In the genomic region with DNA sequence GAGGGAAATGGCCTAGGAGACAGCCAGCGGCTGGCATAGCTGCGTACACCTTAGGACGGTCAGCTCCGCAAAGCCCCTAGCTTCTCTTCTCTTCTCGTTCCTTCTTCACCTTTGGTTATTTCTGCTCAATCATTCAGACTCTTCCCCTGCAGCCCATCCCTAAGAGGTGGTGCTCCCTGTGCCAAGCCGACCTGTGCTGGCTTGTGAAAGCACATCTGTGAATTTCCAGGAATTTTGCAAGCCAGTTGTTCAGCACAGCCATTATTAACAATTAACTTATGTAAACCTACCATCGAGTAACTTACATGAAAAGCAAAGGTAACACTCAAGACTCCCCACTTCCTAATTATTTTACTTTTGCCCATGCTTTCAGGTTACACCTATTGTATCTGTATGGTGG, we compare ENCODE assay signal across 14 cellular contexts. TPM values are rescaled to one million over a fixed set of nuclear protein-coding genes. Genes with fewer than 3 reads are reported as not detected.
A peak's percentile ranks its signal among the peaks of the same experiment; 100 is the strongest.
DNase-seq lines count a peak whose midpoint lies in the region; ATAC-seq and TF ChIP-seq lines count a peak whose summit lies in the region.
"Had no signal": no experiment of that assay in that cellular context is flagged by ENCODE, and none has a peak within 500 bp of the region (broad histone marks: within the 10 kb centered on the region; RNA-seq: fewer than 3 reads in every experiment).

No MANE protein-coding gene starts in this region.

- no peaks in the 10 kb centered on the region for H3K9me2 ChIP-seq in Karpas-422 (replicated peaks; ENCODE audit: insufficient read depth, low read length)
- H3K9me2 ChIP-seq: SK-N-SH had no signal

- no peak overlapping the region for H3K4me2 ChIP-seq in Karpas-422 (ENCODE audit: low read depth, low read length, poor library complexity, severe bottlenecking)
- H3K4me2 ChIP-seq: PC-9, SK-N-SH had no signal

- H3K4me3 ChIP-seq in esophagus squamous epithelium (peak overlapping the region in 3 of 4 donors; percentile 40 to 74 (median 57)), prostate gland (no peak overlapping the region), gastroesophageal sphincter (no peak overlapping the region), Karpas-422 (ENCODE audit: low read length) (no peak overlapping the region)
- H3K4me3 ChIP-seq: HAP-1, PC-9 had no signal

- WGBS in esophagus squamous epithelium, 2 donors = 34 to 73% methylated on average over 7 of the region's 7 CpGs
- 65% methylated on average over 7 of the region's 7 CpGs for WGBS in prostate gland
- 89 to 98% methylated on average over 7 of the region's 7 CpGs for WGBS in gastroesophageal sphincter (ENCODE audit: low coverage in 1 of 2), 2 donors

- H3K36me3 ChIP-seq in esophagus squamous epithelium (no peaks in the 10 kb centered on the region), prostate gland (no peaks in the 10 kb centered on the region), gastroesophageal sphincter (no peaks in the 10 kb centered on the region), Karpas-422 (ENCODE audit: insufficient read depth, low read length) (no peaks in the 10 kb centered on the region)
- H3K36me3 ChIP-seq: HAP-1, uterus had no signal

- CTCF ChIA-PET in activated CD8-positive, alpha-beta T cell treated with anti-CD3 and anti-CD28 coated beads, Interleukin-2, amount 10 ng/mL, durations not matched to agents 7 days and 5 days (lab: Charles Lee) = interaction anchor here (1.0 to 1.3 kb wide), 2 partner anchors 87 to 88 kb away, joined by 3 to 6 read pairs; no protein-coding TSS in a partner anchor

- H3K9me3 Mint-ChIP-seq in activated T-cell treated with anti-CD3 and anti-CD28 coated beads, Interleukin-2, amount 50 U/mL, for 24 hours = no peaks in the 10 kb centered on the region
- no peaks in the 10 kb centered on the region for H3K9me3 Mint-ChIP-seq in activated CD8-positive, alpha-beta T cell treated with anti-CD3 and anti-CD28 coated beads, Interleukin-2, amount 10 ng/mL, durations not matched to agents 7 days and 5 days (ENCODE audit: insufficient read depth)

- H3K4me3 Mint-ChIP-seq in activated T-cell treated with anti-CD3 and anti-CD28 coated beads, Interleukin-2, amount 50 U/mL, for 24 hours = peak overlapping the region; percentile 30
- peak overlapping the region; percentile 46 for H3K4me3 Mint-ChIP-seq in activated CD8-positive, alpha-beta T cell treated with anti-CD3 and anti-CD28 coated beads, Interleukin-2, amount 10 ng/mL, durations not matched to agents 7 days and 5 days

- H3K9me3 ChIP-seq in esophagus squamous epithelium (no peaks in the 10 kb centered on the region), prostate gland (no peaks in the 10 kb centered on the region), gastroesophageal sphincter (no peaks in the 10 kb centered on the region), Karpas-422 (ENCODE audit: low read length) (no peaks in the 10 kb centered on the region)
- H3K9me3 ChIP-seq: HAP-1, SK-N-SH, uterus had no signal

- no peak for DNase-seq in activated T-cell treated with anti-CD3 and anti-CD28 coated beads, Interleukin-2, amount 50 U/mL, for 24 hours
- DNase-seq in activated T-cell treated with anti-CD3 and anti-CD28 coated beads, Interleukin-2, amount 50 U/mL, for 1 hour = no peak
- no peak for DNase-seq in activated CD8-positive, alpha-beta T cell treated with anti-CD3 and anti-CD28 coated beads, Interleukin-2, amount 10 ng/mL, durations not matched to agents 7 days and 5 days
- DNase-seq in esophagus squamous epithelium (lab: John Stamatoyannopoulos, UW) = no peak
- DNase-seq in prostate gland (ENCODE audit: low spot score) = peak; percentile 34
- DNase-seq in Karpas-422 = no peak
- DNase-seq: mesenchymal stem cell, NCI-H1930, PC-9, SK-N-SH, uterus had no signal

- no peak overlapping the region for H3K9ac ChIP-seq in Karpas-422 (ENCODE audit: low read length)
- H3K9ac ChIP-seq: SK-N-SH had no signal

- H3K4me1 ChIP-seq in esophagus squamous epithelium (peaks cover 13 to 57% (median 21%) of the 10 kb centered on the region in 3 donors), prostate gland (replicated peaks) (peaks cover 20% of the 10 kb centered on the region), gastroesophageal sphincter (peaks cover 0 to 30% (median 3%) of the 10 kb centered on the region in 3 donors), Karpas-422 (ENCODE audit: low read length) (no peaks in the 10 kb centered on the region)
- H3K4me1 ChIP-seq: HAP-1, uterus had no signal

- H3K27me3 Mint-ChIP-seq in activated T-cell treated with anti-CD3 and anti-CD28 coated beads, Interleukin-2, amount 50 U/mL, for 24 hours = no peaks in the 10 kb centered on the region
- H3K27me3 Mint-ChIP-seq in activated CD8-positive, alpha-beta T cell treated with anti-CD3 and anti-CD28 coated beads, Interleukin-2, amount 10 ng/mL, durations not matched to agents 7 days and 5 days (ENCODE audit: low read depth) = no peaks in the 10 kb centered on the region

- H3K79me2 ChIP-seq in Karpas-422 (ENCODE audit: low read length) = no peaks in the 10 kb centered on the region

- peak overlapping the region; percentile 75 for H3K27ac Mint-ChIP-seq in activated T-cell treated with anti-CD3 and anti-CD28 coated beads, Interleukin-2, amount 50 U/mL, for 24 hours
- H3K27ac Mint-ChIP-seq in activated CD8-positive, alpha-beta T cell treated with anti-CD3 and anti-CD28 coated beads, Interleukin-2, amount 10 ng/mL, durations not matched to agents 7 days and 5 days = peak overlapping the region; percentile 56

- peaks cover 20% of the 10 kb centered on the region for H3K36me3 Mint-ChIP-seq in activated T-cell treated with anti-CD3 and anti-CD28 coated beads, Interleukin-2, amount 50 U/mL, for 24 hours (ENCODE audit: low read depth)
- H3K36me3 Mint-ChIP-seq in activated CD8-positive, alpha-beta T cell treated with anti-CD3 and anti-CD28 coated beads, Interleukin-2, amount 10 ng/mL, durations not matched to agents 7 days and 5 days (ENCODE audit: low read depth) = peaks cover 45% of the 10 kb centered on the region

- TF ChIP-seq EP300 in gastroesophageal sphincter (IDR thresholded peaks at IDR 0.05) = no peak

- intact Hi-C loops in esophagus squamous epithelium (cut with DNase I) = no loop called here
- intact Hi-C loops in prostate gland (cut with DNase I) = no loop called here

- no peak for ATAC-seq in activated CD8-positive, alpha-beta T cell treated with anti-CD3 and anti-CD28 coated beads, Interleukin-2, amount 10 ng/mL, durations not matched to agents 7 days and 5 days
- ATAC-seq in GM19351 (IDR thresholded peaks at IDR 0.05; ENCODE audit: unreplicated experiment) = no peak
- no peak for ATAC-seq in gastroesophageal sphincter

- TF ChIP-seq CTCF in esophagus squamous epithelium (IDR thresholded peaks at IDR 0.05) (no peak), prostate gland (IDR thresholded peaks at IDR 0.05) (no peak), gastroesophageal sphincter (IDR thresholded peaks at IDR 0.05) (no peak)

- H3K27me3 ChIP-seq in esophagus squamous epithelium = peaks cover 0 to 10% (median 0%) of the 10 kb centered on the region in 4 donors
- no peaks in the 10 kb centered on the region for H3K27me3 ChIP-seq in prostate gland (replicated peaks; ENCODE audit: insufficient read depth)
- peaks cover 9% of the 10 kb centered on the region for H3K27me3 ChIP-seq in gastroesophageal sphincter
- H3K27me3 ChIP-seq in Karpas-422 (ENCODE audit: low read length) = no peaks in the 10 kb centered on the region
- H3K27me3 ChIP-seq: uterus had no signal

- H3K27ac ChIP-seq in esophagus squamous epithelium (peak overlapping the region; percentile 71 to 84 (median 78)), prostate gland (no peak overlapping the region), gastroesophageal sphincter (no peak overlapping the region), Karpas-422 (ENCODE audit: low read length) (no peak overlapping the region)
- H3K27ac ChIP-seq: PC-9, uterus had no signal

- POLR2A ChIA-PET in activated CD8-positive, alpha-beta T cell treated with anti-CD3 and anti-CD28 coated beads, Interleukin-2, amount 10 ng/mL, durations not matched to agents 7 days and 5 days (lab: Charles Lee) = interaction anchor here (0.6 to 16.7 kb wide), 3 partner anchors 22 to 36 kb away, joined by 3 to 290 read pairs (median 4); a partner anchor contains a TSS

- H3K4me1 Mint-ChIP-seq in activated T-cell treated with anti-CD3 and anti-CD28 coated beads, Interleukin-2, amount 50 U/mL, for 24 hours (ENCODE audit: low read depth) = peaks cover 61% of the 10 kb centered on the region
- peaks cover 62% of the 10 kb centered on the region for H3K4me1 Mint-ChIP-seq in activated CD8-positive, alpha-beta T cell treated with anti-CD3 and anti-CD28 coated beads, Interleukin-2, amount 10 ng/mL, durations not matched to agents 7 days and 5 days (ENCODE audit: low read depth)

- H2AFZ ChIP-seq in Karpas-422 (ENCODE audit: low read length) = no peak overlapping the region
- H2AFZ ChIP-seq: PC-9 had no signal

- TF ChIP-seq POLR2A in esophagus squamous epithelium (IDR thresholded peaks at IDR 0.05) = no peak
- no peak for TF ChIP-seq POLR2A in prostate gland (IDR thresholded peaks at IDR 0.05)
- no peak for TF ChIP-seq POLR2A in gastroesophageal sphincter (IDR thresholded peaks at IDR 0.05)

- H4K20me1 ChIP-seq in Karpas-422 (ENCODE audit: insufficient read depth, low read depth, low read length) = peaks cover 6% of the 10 kb centered on the region; the same call in 1 of the 2 replicates

RNA-seq across cellular contexts. Expression of a gene that starts 20.9 kb away (rescaled TPM):
- total RNA-seq in activated CD8-positive, alpha-beta T cell treated with anti-CD3 and anti-CD28 coated beads, Interleukin-2, amount 10 ng/mL, durations not matched to agents 7 days and 5 days = 10 to 100 TPM; 44.6 to 45.3 TPM
- total RNA-seq in esophagus squamous epithelium (10 to 100 TPM in 2 of 4 donors, 1 to 10 TPM in 2; 4.0 to 17.5 (median 10.2) TPM), prostate gland (1 to 10 TPM in 1 of 2 donors, under 1 TPM in 1; 0.87 to 3.0 TPM), gastroesophageal sphincter (10 to 100 TPM in 1 of 4 donors, 1 to 10 TPM in 3; 1.8 to 10.3 (median 3.0) TPM)
- total RNA-seq in Karpas-422 (2014; rRNA removed; shearing (Covaris generic); ENCODE audit: low replicate concordance) = 0.36 TPM in 1 of 2 replicates, not detected in the other
- total RNA-seq: PC-9 had no signal

Comparison
In these comparisons a context has a peak if more than half of its experiments do, and no peak if none do; other contexts are left out.
1. H3K27ac ChIP-seq: peak in esophagus squamous epithelium (4 of 4); none in prostate gland (0 of 2), gastroesophageal sphincter (0 of 4) and Karpas-422 (single experiment).
2. H3K4me3 ChIP-seq: peak in esophagus squamous epithelium (3 of 4); none in prostate gland (0 of 2), gastroesophageal sphincter (0 of 2) and Karpas-422 (single experiment).